Comparison of ENCODE assay signal across 8 cellular contexts in the genomic region with DNA sequence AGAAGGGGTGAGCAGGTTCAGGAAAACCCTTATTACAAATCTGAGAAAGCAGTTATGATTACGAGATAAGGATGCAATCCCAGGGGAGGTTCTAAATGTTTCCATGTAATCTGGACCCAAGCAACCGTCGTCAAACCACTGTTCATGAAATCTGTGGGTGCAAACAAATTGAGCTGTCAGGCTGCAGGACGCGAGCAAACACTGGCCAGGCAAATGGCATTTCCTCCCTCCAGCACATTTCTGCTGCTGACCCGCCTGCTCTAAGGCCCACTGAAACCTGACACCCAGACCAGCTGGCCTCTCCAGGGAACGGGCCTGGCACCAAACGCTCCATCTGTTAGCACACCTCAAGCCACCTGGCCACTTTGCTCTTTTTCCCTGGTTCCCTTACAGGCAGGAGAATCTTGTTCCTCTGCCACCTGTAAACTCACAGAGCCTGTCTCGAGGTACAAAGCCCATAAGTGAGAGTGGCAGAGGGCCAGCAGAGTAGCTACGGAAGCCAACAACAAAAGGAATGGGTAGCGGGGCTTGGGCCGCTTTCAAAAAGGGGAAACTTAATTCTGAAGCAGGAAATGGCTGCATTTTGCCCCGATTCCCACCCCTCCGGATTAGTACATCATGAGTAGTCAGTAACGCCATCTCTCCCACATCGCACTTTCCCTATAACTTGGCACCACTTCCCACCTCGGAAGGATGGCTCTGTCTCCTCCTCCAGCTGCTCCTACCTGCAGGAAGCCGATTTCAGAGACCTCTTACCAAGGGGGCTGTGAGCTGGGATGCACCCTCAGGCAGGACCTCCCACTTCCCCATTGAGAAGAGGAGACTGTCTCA. TPM values are rescaled to one million over a fixed set of nuclear protein-coding genes. Genes with fewer than 3 reads are reported as not detected.
DNase-seq lines count a peak whose midpoint lies in the region; ATAC-seq and TF ChIP-seq lines count a peak whose summit lies in the region.

No MANE protein-coding gene starts in this region.

- H3K36me3 ChIP-seq in mesodermal cell (ENCODE audit: control insufficient read depth, insufficient read depth, low read length) (no peaks in the 10 kb centered on the region), ascending aorta (no peaks in the 10 kb centered on the region)

- H3K9me3 Mint-ChIP-seq in activated T-cell treated with anti-CD3 and anti-CD28 coated beads, Interleukin-2, amount 50 U/mL, for 4 hours, result no peaks in the 10 kb centered on the region

- H3K27me3 ChIP-seq in ascending aorta, result no peaks in the 10 kb centered on the region

- WGBS in mesodermal cell (ENCODE audit: insufficient coverage in 2 of 2), 2 experiments, result 41 to 46% methylated on average over 16 to 17 of the region's 18 CpGs

- peak overlapping the region; percentile 84 for H3K27ac ChIP-seq in mesodermal cell (ENCODE audit: low read depth, low read length, severe bottlenecking)
- no peak overlapping the region for H3K27ac ChIP-seq in ascending aorta

- intact Hi-C loops in ascending aorta (cut with DNase I), result no loop called here

- H3K27me3 Mint-ChIP-seq in activated T-cell treated with anti-CD3 and anti-CD28 coated beads, Interleukin-2, amount 50 U/mL, for 4 hours (ENCODE audit: low read depth), result peaks cover 24% of the 10 kb centered on the region

- no peak for ATAC-seq in activated T-cell treated with anti-CD3 and anti-CD28 coated beads, Interleukin-2, amount 50 U/mL, for 4 hours
- ATAC-seq in HG03280 (IDR thresholded peaks at IDR 0.05; ENCODE audit: unreplicated experiment), result no peak

- H3K4me1 ChIP-seq in mesodermal cell (ENCODE audit: control insufficient read depth, insufficient read depth, low read length, poor library complexity, severe bottlenecking) (peaks cover 24% of the 10 kb centered on the region), ascending aorta (peaks cover 0 to 13% of the 10 kb centered on the region in 2 donors)

- TF ChIP-seq CTCF in ascending aorta (IDR thresholded peaks at IDR 0.05), result no peak

- peaks cover 27% of the 10 kb centered on the region for H3K4me1 Mint-ChIP-seq in activated T-cell treated with anti-CD3 and anti-CD28 coated beads, Interleukin-2, amount 50 U/mL, for 4 hours (ENCODE audit: low read depth)

- H3K36me3 Mint-ChIP-seq in activated T-cell treated with anti-CD3 and anti-CD28 coated beads, Interleukin-2, amount 50 U/mL, for 4 hours (ENCODE audit: insufficient read depth), result no peaks in the 10 kb centered on the region

- DNase-seq in SIG-M5 treated with dmso at 0.1 percent for 504 hours (lab: John Stamatoyannopoulos, UW; ENCODE audit: unreplicated experiment), result peak; percentile 60
- no peak for DNase-seq in SIG-M5 (lab: John Stamatoyannopoulos, UW)
- peak; percentile 94 for DNase-seq in NCI-H524 treated with DMSO at 0.1 percent for 48 hours (lab: John Stamatoyannopoulos, UW)
- peak; percentile 96 for DNase-seq in dermis blood vessel endothelial cell
- no peak for DNase-seq in ascending aorta (ENCODE audit: low spot score in 2 of 2)
- DNase-seq in activated T-cell treated with anti-CD3 and anti-CD28 coated beads, Interleukin-2, amount 50 U/mL, for 4 hours, result no peak

- no peak overlapping the region for H3K4me3 Mint-ChIP-seq in activated T-cell treated with anti-CD3 and anti-CD28 coated beads, Interleukin-2, amount 50 U/mL, for 4 hours

- H3K9me3 ChIP-seq in mesodermal cell (ENCODE audit: control insufficient read depth, low read length) (no peaks in the 10 kb centered on the region), ascending aorta (no peaks in the 10 kb centered on the region)

- H3K4me3 ChIP-seq in mesodermal cell (ENCODE audit: extremely low read depth, insufficient read depth, low read length, poor library complexity, severe bottlenecking) (no peak overlapping the region), ascending aorta (no peak overlapping the region)

RNA-seq across cellular contexts. Expression of gene CRACDL, which starts 26.4 kb away (rescaled TPM):
- 3.3 and 9.0 TPM in 2 replicates for total RNA-seq in dermis blood vessel endothelial cell
- 1.00 TPM for polyA plus RNA-seq in mesodermal cell (2013, experiment 1 of 2)
- polyA plus RNA-seq in mesodermal cell (2013, experiment 2 of 2), result 0.20 TPM
- 51.9 TPM for total RNA-seq in ascending aorta
- total RNA-seq in activated T-cell treated with anti-CD3 and anti-CD28 coated beads, Interleukin-2, amount 50 U/mL, for 4 hours, result under 1 TPM; 0.10 to 0.46 (median 0.16) TPM

Comparison
In these comparisons a context has a peak if more than half of its experiments do, and no peak if none do; other contexts are left out.
1. DNase-seq: peak in SIG-M5 treated with dmso at 0.1 percent for 504 hours (single experiment), NCI-H524 treated with DMSO at 0.1 percent for 48 hours (single experiment) and dermis blood vessel endothelial cell (single experiment); none in SIG-M5 (single experiment), ascending aorta (0 of 2) and activated T-cell treated with anti-CD3 and anti-CD28 coated beads, Interleukin-2, amount 50 U/mL, for 4 hours (single experiment).